Comparison of ENCODE assay signal across 20 cellular contexts in genomic region chr5:38341641-38342040, GRCh38.
"Had no signal": no experiment of that assay in that cellular context is flagged by ENCODE, and none has a peak within 500 bp of the region (broad histone marks: within the 10 kb centered on the region; RNA-seq: fewer than 3 reads in every experiment).

No MANE protein-coding gene starts in this region.

- DNase-seq: effector memory CD4-positive, alpha-beta T cell; erythroblast; islet precursor cell; left colon; left ventricle myocardium superior; mucosa of descending colon; naive thymus-derived CD8-positive, alpha-beta T cell; posterior cingulate gyrus; sigmoid colon; stimulated activated CD4-positive, alpha-beta T cell treated with anti-CD3 and anti-CD28 coated beads, Interleukin-2, amount 100 ng/mL, for 24 hours; stimulated activated CD4-positive, alpha-beta T cell treated with anti-CD3 and anti-CD28 coated beads, Interleukin-4, amount 100 ng/mL, for 4 hours; stimulated activated naive B cell treated with anti-CD40 and anti-IgM and Interleukin-4, amounts not matched to agents 10 μg/mL and 1 μg/mL and 100 μg/mL, for 72 hours; stimulated activated naive CD8-positive, alpha-beta T cell treated with anti-CD3 and anti-CD28 coated beads, Interleukin-15, amount 100 ng/mL, for 72 hours; testis had no signal

- H3K4me1 Mint-ChIP-seq: central memory CD8-positive, alpha-beta T cell; stimulated activated naive B cell treated with anti-CD40 and anti-IgM and Interleukin-4, amounts not matched to agents 10 μg/mL and 1 μg/mL and 100 μg/mL, for 72 hours; stimulated activated naive CD8-positive, alpha-beta T cell treated with anti-CD3 and anti-CD28 coated beads, Interleukin-15, amount 100 ng/mL, for 72 hours had no signal

- ATAC-seq: left colon; left ventricle myocardium superior; mucosa of descending colon; naive thymus-derived CD8-positive, alpha-beta T cell; stimulated activated naive B cell treated with anti-CD40 and anti-IgM and Interleukin-4, amounts not matched to agents 10 μg/mL and 1 μg/mL and 100 μg/mL, for 72 hours; stimulated activated naive CD8-positive, alpha-beta T cell treated with anti-CD3 and anti-CD28 coated beads, Interleukin-15, amount 100 ng/mL, for 72 hours had no signal

- H3K4me3 ChIP-seq: lung, mucosa of descending colon, right atrium auricular region, sigmoid colon, skin epidermis, testis, tibial nerve had no signal

- H3K4me3 Mint-ChIP-seq: central memory CD8-positive, alpha-beta T cell; naive thymus-derived CD8-positive, alpha-beta T cell; neural crest cell; stimulated activated naive B cell treated with anti-CD40 and anti-IgM and Interleukin-4, amounts not matched to agents 10 μg/mL and 1 μg/mL and 100 μg/mL, for 72 hours; stimulated activated naive CD8-positive, alpha-beta T cell treated with anti-CD3 and anti-CD28 coated beads, Interleukin-15, amount 100 ng/mL, for 72 hours had no signal

- H3K27ac Mint-ChIP-seq: stimulated activated naive B cell treated with anti-CD40 and anti-IgM and Interleukin-4, amounts not matched to agents 10 μg/mL and 1 μg/mL and 100 μg/mL, for 72 hours; stimulated activated naive CD8-positive, alpha-beta T cell treated with anti-CD3 and anti-CD28 coated beads, Interleukin-15, amount 100 ng/mL, for 72 hours had no signal

- H3K9me3 Mint-ChIP-seq: central memory CD8-positive, alpha-beta T cell; naive thymus-derived CD8-positive, alpha-beta T cell; neural crest cell; stimulated activated naive B cell treated with anti-CD40 and anti-IgM and Interleukin-4, amounts not matched to agents 10 μg/mL and 1 μg/mL and 100 μg/mL, for 72 hours; stimulated activated naive CD8-positive, alpha-beta T cell treated with anti-CD3 and anti-CD28 coated beads, Interleukin-15, amount 100 ng/mL, for 72 hours had no signal

- H3K36me3 Mint-ChIP-seq: naive thymus-derived CD8-positive, alpha-beta T cell; stimulated activated naive B cell treated with anti-CD40 and anti-IgM and Interleukin-4, amounts not matched to agents 10 μg/mL and 1 μg/mL and 100 μg/mL, for 72 hours had no signal
